In genomic region chr1:172532700-172533510, GRCh38 we compare ENCODE assay signal across 8 cellular contexts. TPM values are rescaled to one million over a fixed set of nuclear protein-coding genes. Genes with fewer than 3 reads are reported as not detected.
DNase-seq lines count a peak whose midpoint lies in the region; ATAC-seq, FAIRE-seq and TF ChIP-seq lines count a peak whose summit lies in the region.

Gene SUCO, plus strand, starts transcription at chr1:172533150. Its CDS starts 286 bp downstream, at chr1:172533436.

- peaks cover 53% of the 10 kb centered on the region for H3K4me1 ChIP-seq in HepG2 (ENCODE audit: insufficient read depth, low read length)

- TF ChIP-seq RAD21 in HepG2 (CRISPR knock-in tag; IDR thresholded peaks at IDR 0.05): peak; percentile 77

- intact Hi-C loops in dendritic cell treated with granulocyte-macrophage colony-stimulating factor and Interleukin-4, amounts not matched to agents 40 ng/mL and 50 ng/mL, for 4 days (cut with micrococcal nuclease): loop anchor here (1.0 to 5.0 kb wide), 2 partner anchors 83 to 751 kb away; partner anchors contain the start of gene METTL13
- intact Hi-C loops in HepG2 (cut with micrococcal nuclease; ENCODE audit: unreplicated experiment): loop anchor here (1.0 to 2.0 kb wide), 4 partner anchors 34 to 186 kb away; no protein-coding TSS in a partner anchor

- peak within 1 kb of the TSS; percentile 84 for H3K4me2 ChIP-seq in HepG2 (ENCODE audit: low read depth, low read length)

- CTCF ChIA-PET in HepG2 (lab: Yijun Ruan, JAX; ENCODE audit: low intra/inter-chr PET ratio, low total read pairs): interaction anchor here (1.7 kb wide), 1 partner anchor 83 kb away, joined by 7 read pairs; no protein-coding TSS in a partner anchor

- in situ Hi-C loops in HepG2 (cut with HindIII; ENCODE audit: extremely low pct_ligation_motif_present, low pct_unique_long_range_greater_than_20kb): loop anchor here (5.0 kb wide), 1 partner anchor 61 kb away; no protein-coding TSS in a partner anchor

- H2AFZ ChIP-seq in HepG2 (ENCODE audit: low read length): peak within 1 kb of the TSS; percentile 95

- POLR2A ChIA-PET in HepG2 (lab: Yijun Ruan, JAX): interaction anchor here (0.7 to 1.5 kb wide), 32 partner anchors 9 to 944 kb away, joined by 3 to 96 read pairs (median 4); partner anchors contain the start of genes PIGC and PRDX6

- H3K4me1 Mint-ChIP-seq in dendritic cell treated with granulocyte-macrophage colony-stimulating factor and Interleukin-4, amounts not matched to agents 40 ng/mL and 50 ng/mL, for 4 days (ENCODE audit: low read depth): peaks cover 37% of the 10 kb centered on the region

- DNase-seq in NCI-H774 (lab: John Stamatoyannopoulos, UW) (peak; percentile 99), HepG2 (ENCODE audit: low spot score) (peak; percentile 96)
- peak; percentile 99 for DNase-seq in activated CD4-positive, alpha-beta T cell treated with anti-CD3 and anti-CD28 coated beads, Interleukin-2, amount 50 U/mL, for 4 hours
- DNase-seq in stimulated activated CD4-positive, alpha-beta T cell treated with anti-CD3 and anti-CD28 coated beads, Interleukin-4, amount 100 ng/mL, for 1 hour: peak; percentile 99

- TF ChIP-seq EP300 in HepG2 (IDR thresholded peaks at IDR 0.05; ENCODE audit: low read depth in 2 of 2, low read length in 2 of 2) (peak in 1 of 2 experiments; percentile 11; a peak in 1 of 4 replicates), HepG2 (CRISPR knock-in tag; IDR thresholded peaks at IDR 0.05; ENCODE audit: borderline replicate concordance) (no peak)

- BruUV-seq in HepG2 (replicated peaks; lab: Mats Ljungman, UMichigan): no TSS peak

- H3K9ac ChIP-seq in HepG2 (ENCODE audit: insufficient read depth, low read depth, low read length): peak within 1 kb of the TSS; percentile 89

- H3K9me3 Mint-ChIP-seq in dendritic cell treated with granulocyte-macrophage colony-stimulating factor and Interleukin-4, amounts not matched to agents 40 ng/mL and 50 ng/mL, for 4 days: no peaks in the 10 kb centered on the region

- peaks cover 48% of the 10 kb centered on the region for H3K79me2 ChIP-seq in HepG2 (ENCODE audit: insufficient read depth, low read length)

- ATAC-seq in GM19395 (IDR thresholded peaks at IDR 0.05; ENCODE audit: unreplicated experiment): peak; percentile 85
- peak; percentile 78 for ATAC-seq in HG03565 (IDR thresholded peaks at IDR 0.05; ENCODE audit: unreplicated experiment)
- peak; percentile 95 for ATAC-seq in HepG2

- H3K36me3 Mint-ChIP-seq in dendritic cell treated with granulocyte-macrophage colony-stimulating factor and Interleukin-4, amounts not matched to agents 40 ng/mL and 50 ng/mL, for 4 days (ENCODE audit: low read depth): peaks cover 20% of the 10 kb centered on the region

- H3K9me3 ChIP-seq in HepG2 (ENCODE audit: low read length): no peaks in the 10 kb centered on the region

- H3K27ac ChIP-seq in C4-2B: peak within 1 kb of the TSS; percentile 89
- H3K27ac ChIP-seq in HepG2 (ENCODE audit: extremely low read length, insufficient read depth, low read length): peak within 1 kb of the TSS; percentile 95

- H3K27me3 ChIP-seq in HepG2 (ENCODE audit: control insufficient read depth in 1 of 2, insufficient read depth in 2 of 2, low read length in 2 of 2): no peaks in the 10 kb centered on the region; a peak in 1 of 5 replicates

- FAIRE-seq in HepG2 (lab: Jason Lieb, UNC): no peak

- peak within 1 kb of the TSS; percentile 93 for H3K4me3 Mint-ChIP-seq in dendritic cell treated with granulocyte-macrophage colony-stimulating factor and Interleukin-4, amounts not matched to agents 40 ng/mL and 50 ng/mL, for 4 days

- TF ChIP-seq CTCF in C4-2B (conservative IDR thresholded peaks at IDR 0.05): no peak; the same call in 1 of the 2 replicates
- peak; percentile 20; the same call in 1 of the 2 replicates for TF ChIP-seq CTCF in HepG2 (CRISPR knock-in tag; IDR thresholded peaks at IDR 0.05)

- no peaks in the 10 kb centered on the region for H3K27me3 Mint-ChIP-seq in dendritic cell treated with granulocyte-macrophage colony-stimulating factor and Interleukin-4, amounts not matched to agents 40 ng/mL and 50 ng/mL, for 4 days

- TF ChIP-seq POLR2A in HepG2 (IDR thresholded peaks at IDR 0.05; ENCODE audit: insufficient read depth in 1 of 2, low read depth in 2 of 2, low read length in 2 of 2): peak; percentile 82 to 87

- peak within 1 kb of the TSS; percentile 98 for H3K27ac Mint-ChIP-seq in dendritic cell treated with granulocyte-macrophage colony-stimulating factor and Interleukin-4, amounts not matched to agents 40 ng/mL and 50 ng/mL, for 4 days

- 2% methylated on average over 21 of the region's 74 CpGs for WGBS in HepG2 (ENCODE audit: low lambda C conversion rate)

- H4K20me1 ChIP-seq in HepG2 (ENCODE audit: insufficient read depth, low read length): peaks cover 6% of the 10 kb centered on the region

- no peaks in the 10 kb centered on the region; a peak in 1 of 5 replicates for H3K36me3 ChIP-seq in HepG2 (replicated peaks in 1 of 2; ENCODE audit: control insufficient read depth in 1 of 2, insufficient read depth in 2 of 2, low read length in 2 of 2)

- H3K4me3 ChIP-seq in HepG2 (replicated peaks in 1 of 3; ENCODE audit: insufficient read depth in 1 of 3, low read depth in 2 of 3, low read length in 3 of 3): peak within 1 kb of the TSS; percentile 90 to 98 (median 91)

TF ChIP-seq in HepG2, 621 proteins besides CTCF, POLR2A, EP300 and RAD21 (continues in another document):
- TF ChIP-seq ZNF704 (CRISPR knock-in tag; IDR thresholded peaks at IDR 0.05; ENCODE audit: borderline replicate concordance) (peak; percentile 76), ZNF850 (CRISPR knock-in tag; conservative IDR thresholded peaks at IDR 0.05) (no peak), HCFC1 (IDR thresholded peaks at IDR 0.05; ENCODE audit: low read depth, low read length) (peak; percentile 80), ERF (CRISPR knock-in tag; IDR thresholded peaks at IDR 0.05) (peak; percentile 77; the same call in 1 of the 2 replicates), ZNF331 (CRISPR knock-in tag; IDR thresholded peaks at IDR 0.05) (peak; percentile 47; the same call in 1 of the 2 replicates), TBX2 (CRISPR knock-in tag; IDR thresholded peaks at IDR 0.05; ENCODE audit: borderline replicate concordance) (peak; percentile 90), ZNF7 (CRISPR knock-in tag; IDR thresholded peaks at IDR 0.05) (no peak), ZFP90 (CRISPR knock-in tag; IDR thresholded peaks at IDR 0.05; ENCODE audit: borderline replicate concordance) (no peak), HES4 (CRISPR knock-in tag; IDR thresholded peaks at IDR 0.05; ENCODE audit: borderline replicate concordance) (no peak), SP2 (CRISPR knock-in tag; IDR thresholded peaks at IDR 0.05) (peak; percentile 74), ZNF614 (CRISPR knock-in tag; IDR thresholded peaks at IDR 0.05; ENCODE audit: borderline replicate concordance) (no peak; the same call in 1 of the 2 replicates), CENPT (CRISPR knock-in tag; IDR thresholded peaks at IDR 0.05; ENCODE audit: low read depth) (no peak), ZNF547 (CRISPR knock-in tag; IDR thresholded peaks at IDR 0.05) (peak; percentile 54; the same call in 1 of the 2 replicates), RCOR2 (CRISPR knock-in tag; IDR thresholded peaks at IDR 0.05) (no peak)

RNA-seq across cellular contexts. Expression of gene SUCO, which starts in this region (rescaled TPM):
- total RNA-seq in HepG2 (2016; rRNA removed; fragmentation: Illumina TruSeq; extraction: Trizol): 17.0 and 25.5 TPM in 2 replicates
- 65.9 and 70.2 TPM in 2 replicates for total RNA-seq in HepG2 (2016; cell fraction: cytosol; rRNA removed; fragmentation: Illumina TruSeq; extraction: Trizol; ENCODE audit: low read depth)
- total RNA-seq in HepG2 (2016; cell fraction: insoluble cytoplasmic fraction; rRNA removed; fragmentation: Illumina TruSeq; extraction: Trizol): 13.9 and 25.8 TPM in 2 replicates
- total RNA-seq in HepG2 (2016; cell fraction: membrane; rRNA removed; fragmentation: Illumina TruSeq; extraction: Trizol): 31.7 and 38.0 TPM in 2 replicates
- total RNA-seq in HepG2 (2016; cell fraction: nucleus; rRNA removed; fragmentation: Illumina TruSeq; extraction: Trizol): 35.3 and 38.4 TPM in 2 replicates
- 9.7 and 12.6 TPM in 2 replicates for polyA plus RNA-seq in HepG2 (2011; rRNA removed)
- polyA plus RNA-seq in HepG2 (2011; cell fraction: cytosol; rRNA removed): 3.5 and 6.2 TPM in 2 replicates
- polyA plus RNA-seq in HepG2 (2011; cell fraction: nucleus; rRNA removed): 8.8 and 9.3 TPM in 2 replicates
- 13.9 and 15.7 TPM in 2 replicates for polyA plus RNA-seq in HepG2 (2012)
- polyA plus RNA-seq in HepG2 (2016; cell fraction: cytosol; fragmentation: Illumina TruSeq; extraction: Trizol; ENCODE audit: low read depth): 0.59 and 1.2 TPM in 2 replicates
- polyA plus RNA-seq in HepG2 (2016; cell fraction: insoluble cytoplasmic fraction; fragmentation: Illumina TruSeq; extraction: Trizol; ENCODE audit: low read depth): 7.9 and 9.1 TPM in 2 replicates
- 2.2 and 2.3 TPM in 2 replicates for polyA plus RNA-seq in HepG2 (2016; cell fraction: membrane; fragmentation: Illumina TruSeq; extraction: Trizol; ENCODE audit: low read depth)
- polyA plus RNA-seq in HepG2 (2016; cell fraction: nucleus; fragmentation: Illumina TruSeq; extraction: Trizol; ENCODE audit: insufficient read depth, low read depth): 30.4 and 33.6 TPM in 2 replicates
- 7.9 and 9.5 TPM in 2 replicates for polyA minus RNA-seq in HepG2 (2011; rRNA and poly(A)+ RNA removed; ENCODE audit: low replicate concordance)
- polyA minus RNA-seq in HepG2 (2011; cell fraction: cytosol; rRNA and poly(A)+ RNA removed): 16.8 and 28.4 TPM in 2 replicates
- polyA minus RNA-seq in HepG2 (2011; cell fraction: nucleus; rRNA and poly(A)+ RNA removed): 75.8 and 83.0 TPM in 2 replicates

Comparison
In these comparisons a context has a peak if more than half of its experiments do, and no peak if none do; other contexts are left out.
1. Peak in every context shown above with its lines: DNase-seq, ATAC-seq, H3K4me3 ChIP-seq and H3K27ac ChIP-seq.